ENCODE assay signal across 10 cellular contexts in the genomic region with DNA sequence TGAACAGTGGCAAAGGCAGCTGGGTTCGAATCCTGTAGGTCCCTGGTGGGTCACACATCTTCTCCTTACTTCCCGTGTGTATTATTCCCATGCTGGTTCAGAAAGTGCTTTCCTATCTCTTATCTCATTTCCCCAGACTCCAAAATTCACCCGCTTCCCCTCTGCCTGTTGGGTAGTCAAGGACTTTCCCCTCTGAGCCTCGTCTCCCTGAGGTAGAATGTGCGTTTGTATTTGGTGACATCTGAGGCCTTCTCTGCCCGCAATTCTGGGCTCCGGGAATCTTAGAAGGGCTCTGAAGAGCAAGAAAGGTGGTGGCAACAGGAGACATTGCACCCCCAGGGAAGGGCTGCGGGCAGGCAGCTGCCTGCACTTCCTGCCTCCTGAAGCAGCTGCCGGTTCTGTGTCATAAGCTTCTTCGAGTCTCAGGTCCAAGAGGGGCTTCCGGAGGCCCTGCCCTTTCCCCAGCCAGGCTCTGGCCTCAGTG. TPM values are rescaled to one million over a fixed set of nuclear protein-coding genes. Genes with fewer than 3 reads are reported as not detected.
DNase-seq lines count a peak whose midpoint lies in the region; ATAC-seq and TF ChIP-seq lines count a peak whose summit lies in the region.
"Had no signal": no experiment of that assay in that cellular context is flagged by ENCODE, and none has a peak within 500 bp of the region (broad histone marks: within the 10 kb centered on the region; RNA-seq: fewer than 3 reads in every experiment).

No MANE protein-coding gene starts in this region.

- ATAC-seq in HG02759 (IDR thresholded peaks at IDR 0.05; ENCODE audit: unreplicated experiment) (peak; percentile 45), memory B cell (ENCODE audit: low read depth) (peak; percentile 69), HG02938 (IDR thresholded peaks at IDR 0.05; ENCODE audit: unreplicated experiment) (no peak)

- H3K4me3 ChIP-seq in BE2C (ENCODE audit: low read depth, low read length), result no peak overlapping the region

- H3K4me1 Mint-ChIP-seq in activated T-helper 2 cell treated with anti-CD3 and anti-CD28 coated beads, Interferon-gamma antibody, Interleukin-2, Interleukin-4, amounts not matched to agents 10 μg/mL and 5 μg/mL and 100 μg/mL, durations not matched to agents 14 hours and 24 hours and 36 hours (ENCODE audit: low read depth), result peaks cover 40% of the 10 kb centered on the region
- H3K4me1 Mint-ChIP-seq in memory B cell, result peaks cover 42% of the 10 kb centered on the region

- peaks cover 3% of the 10 kb centered on the region; the same call in 1 of the 2 replicates for H3K4me1 ChIP-seq in BE2C

- peaks cover 41% of the 10 kb centered on the region for H3K36me3 Mint-ChIP-seq in activated T-helper 2 cell treated with anti-CD3 and anti-CD28 coated beads, Interferon-gamma antibody, Interleukin-2, Interleukin-4, amounts not matched to agents 10 μg/mL and 5 μg/mL and 100 μg/mL, durations not matched to agents 14 hours and 24 hours and 36 hours (ENCODE audit: low read depth)
- no peaks in the 10 kb centered on the region for H3K36me3 Mint-ChIP-seq in memory B cell

- TF ChIP-seq CTCF in BE2C (IDR thresholded peaks at IDR 0.05; ENCODE audit: low read depth, low read length), result no peak

- DNase-seq in BE2C (peak; percentile 3), memory B cell (ENCODE audit: low spot score in 2 of 2) (no peak), HUDEP-2 (lab: John Stamatoyannopoulos, UW; ENCODE audit: unreplicated experiment in 76 of 76) (no peak), COR-L47 (lab: John Stamatoyannopoulos, UW) (no peak), A172 (ENCODE audit: low spot score) (no peak)
- DNase-seq in activated T-helper 2 cell treated with anti-CD3 and anti-CD28 coated beads, Interferon-gamma antibody, Interleukin-2, Interleukin-4, amounts not matched to agents 10 μg/mL and 5 μg/mL and 100 μg/mL, durations not matched to agents 14 hours and 24 hours and 36 hours (ENCODE audit: low spot score), result no peak
- DNase-seq: MV-4-11; stimulated activated CD4-positive, alpha-beta T cell treated with anti-CD3 and anti-CD28 coated beads, Interleukin-4, amount 100 ng/mL, for 1 hour had no signal

- peaks cover 3% of the 10 kb centered on the region for H3K27me3 Mint-ChIP-seq in activated T-helper 2 cell treated with anti-CD3 and anti-CD28 coated beads, Interferon-gamma antibody, Interleukin-2, Interleukin-4, amounts not matched to agents 10 μg/mL and 5 μg/mL and 100 μg/mL, durations not matched to agents 14 hours and 24 hours and 36 hours (ENCODE audit: low read depth)
- H3K27me3 Mint-ChIP-seq in memory B cell, result peaks cover 33% of the 10 kb centered on the region

- no peaks in the 10 kb centered on the region for H3K36me3 ChIP-seq in BE2C

- no peaks in the 10 kb centered on the region for H3K9me3 ChIP-seq in BE2C

- H3K27me3 ChIP-seq in BE2C, result no peaks in the 10 kb centered on the region

- H3K27ac Mint-ChIP-seq in activated T-helper 2 cell treated with anti-CD3 and anti-CD28 coated beads, Interferon-gamma antibody, Interleukin-2, Interleukin-4, amounts not matched to agents 10 μg/mL and 5 μg/mL and 100 μg/mL, durations not matched to agents 14 hours and 24 hours and 36 hours, result peak overlapping the region; percentile 76
- H3K27ac Mint-ChIP-seq in memory B cell, result no peak overlapping the region

- intact Hi-C loops in activated T-helper 2 cell treated with anti-CD3 and anti-CD28 coated beads, Interferon-gamma antibody, Interleukin-2, Interleukin-4, amounts not matched to agents 10 μg/mL and 5 μg/mL and 100 μg/mL, durations not matched to agents 14 hours and 24 hours and 36 hours (cut with micrococcal nuclease), result no loop called here

- H3K4me3 Mint-ChIP-seq in activated T-helper 2 cell treated with anti-CD3 and anti-CD28 coated beads, Interferon-gamma antibody, Interleukin-2, Interleukin-4, amounts not matched to agents 10 μg/mL and 5 μg/mL and 100 μg/mL, durations not matched to agents 14 hours and 24 hours and 36 hours (ENCODE audit: low read depth), result no peak overlapping the region
- H3K4me3 Mint-ChIP-seq in memory B cell, result no peak overlapping the region

- H3K9me3 Mint-ChIP-seq in activated T-helper 2 cell treated with anti-CD3 and anti-CD28 coated beads, Interferon-gamma antibody, Interleukin-2, Interleukin-4, amounts not matched to agents 10 μg/mL and 5 μg/mL and 100 μg/mL, durations not matched to agents 14 hours and 24 hours and 36 hours, result no peaks in the 10 kb centered on the region
- no peaks in the 10 kb centered on the region for H3K9me3 Mint-ChIP-seq in memory B cell

RNA-seq across cellular contexts. Expression of a gene that starts 5.9 kb away (rescaled TPM):
- polyA plus RNA-seq in BE2C (2012; ENCODE audit: insufficient read depth, insufficient read length, low read depth), result 0.73 TPM
- 26.5 and 26.7 TPM in 2 replicates for total RNA-seq in activated T-helper 2 cell treated with anti-CD3 and anti-CD28 coated beads, Interferon-gamma antibody, Interleukin-2, Interleukin-4, amounts not matched to agents 10 μg/mL and 5 μg/mL and 100 μg/mL, durations not matched to agents 14 hours and 24 hours and 36 hours
- not detected in 2 replicates for total RNA-seq in A172 (2014; rRNA removed; shearing (Covaris generic))

Comparison
In these comparisons a context has a peak if more than half of its experiments do, and no peak if none do; other contexts are left out.
1. RNA of a gene that starts 5.9 kb away (total RNA-seq): 26.5 to 26.7 TPM in activated T-helper 2 cell treated with anti-CD3 and anti-CD28 coated beads, Interferon-gamma antibody, Interleukin-2, Interleukin-4, amounts not matched to agents 10 μg/mL and 5 μg/mL and 100 μg/mL, durations not matched to agents 14 hours and 24 hours and 36 hours; not detected in A172; every median in the first group is over 10 times any median in the second.